22 cellular contexts compared by ENCODE assay signal in the genomic region with DNA sequence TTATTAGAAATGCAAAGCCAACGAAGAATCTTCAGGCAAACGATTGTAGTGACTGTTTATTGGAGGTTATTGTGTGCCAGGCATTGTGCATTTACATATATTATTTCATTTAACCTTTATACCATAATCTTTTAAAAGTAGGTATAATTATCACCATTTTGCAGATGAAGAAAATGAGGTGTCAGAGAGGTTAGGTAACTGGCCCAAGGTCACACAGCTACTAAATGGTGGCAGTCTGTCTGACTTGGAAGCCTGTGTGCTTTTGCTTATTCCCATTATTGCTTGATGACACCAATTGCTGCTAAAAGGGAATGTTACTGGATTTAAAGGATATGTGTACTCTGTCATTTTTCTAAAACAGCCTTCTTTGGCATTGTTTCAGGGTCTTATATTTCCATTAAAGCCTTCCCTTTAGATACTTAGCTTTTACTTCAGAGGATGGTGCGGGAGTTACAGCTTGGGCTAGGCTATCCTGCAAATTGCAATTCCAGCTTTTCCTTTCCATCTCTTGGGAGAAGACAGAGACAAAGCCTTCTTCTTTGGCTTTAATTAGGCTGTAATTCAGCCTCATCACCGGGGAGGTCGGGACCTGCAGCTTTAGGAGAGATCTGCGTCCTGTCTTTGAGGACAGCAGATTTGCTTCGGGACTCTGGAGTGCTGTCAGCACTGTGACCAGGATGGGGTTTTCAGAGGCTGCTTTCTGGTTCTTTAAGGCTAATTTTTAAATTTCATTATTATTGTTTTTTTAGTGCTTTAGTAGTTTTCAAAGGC. TPM values are rescaled to one million over a fixed set of nuclear protein-coding genes. Genes with fewer than 3 reads are reported as not detected.
DNase-seq lines count a peak whose midpoint lies in the region; ATAC-seq, FAIRE-seq and TF ChIP-seq lines count a peak whose summit lies in the region.
"Had no signal": no experiment of that assay in that cellular context is flagged by ENCODE, and none has a peak within 500 bp of the region (broad histone marks: within the 10 kb centered on the region; RNA-seq: fewer than 3 reads in every experiment).

No MANE protein-coding gene starts in this region.

- no peak overlapping the region for H2BK120ac ChIP-seq in H1 (replicated peaks; ENCODE audit: low read depth, low read length)

- H3K4me1 Mint-ChIP-seq in neural progenitor cell = peaks cover 3% of the 10 kb centered on the region
- H3K4me1 Mint-ChIP-seq in activated CD8-positive, alpha-beta memory T cell treated with anti-CD3 and anti-CD28 coated beads, Interleukin-2, amount 10 ng/mL, durations not matched to agents 7 days and 5 days = no peaks in the 10 kb centered on the region
- H3K4me1 Mint-ChIP-seq: T-cell had no signal

- H3K4me2 ChIP-seq in PC-3 (ENCODE audit: low read length) (no peak overlapping the region), H1 (ENCODE audit: insufficient read depth in 1 of 2, low read depth in 2 of 2, low read length in 2 of 2) (no peak overlapping the region), neural progenitor cell (no peak overlapping the region)

- no peak overlapping the region for H3K56ac ChIP-seq in H1 (replicated peaks; ENCODE audit: insufficient read length, low read depth, low read length)

- CTCF ChIA-PET in PC-3 (lab: Charles Lee) (no interaction called here), H1 (lab: Charles Lee; ENCODE audit: partially characterized antibody) (interaction anchor here (0.8 to 1.2 kb wide), 2 partner anchors 12 to 32 kb away, joined by 3 read pairs; no protein-coding TSS in a partner anchor)
- CTCF ChIA-PET in activated CD8-positive, alpha-beta memory T cell treated with anti-CD3 and anti-CD28 coated beads, Interleukin-2, amount 10 ng/mL, durations not matched to agents 7 days and 5 days (lab: Charles Lee) = no interaction called here

- H3F3A ChIP-seq in PC-3 (ENCODE audit: low read length, unreplicated experiment) (peaks cover 4% of the 10 kb centered on the region), neural progenitor cell (ENCODE audit: low read depth) (peaks cover 8% of the 10 kb centered on the region)

- no peaks in the 10 kb centered on the region for H3K79me2 ChIP-seq in PC-3 (ENCODE audit: low read length)
- no peaks in the 10 kb centered on the region for H3K79me2 ChIP-seq in H1 (ENCODE audit: control insufficient read depth in 1 of 2, insufficient read depth in 2 of 2, low read length in 2 of 2)
- no peaks in the 10 kb centered on the region for H3K79me2 ChIP-seq in neural progenitor cell (ENCODE audit: low read depth)

- H4K91ac ChIP-seq in H1 (replicated peaks; ENCODE audit: insufficient read length, low read length) = no peak overlapping the region

- no peak for DNase-seq in PC-3
- no peak for DNase-seq in H1 (ENCODE audit: low read depth in 1 of 2, low spot score in 2 of 2)
- DNase-seq in neural progenitor cell (ENCODE audit: low spot score) = peak; percentile 56
- DNase-seq in thyroid gland = no peak
- DNase-seq in HT-29 (ENCODE audit: low spot score) = no peak
- DNase-seq in activated CD8-positive, alpha-beta memory T cell treated with anti-CD3 and anti-CD28 coated beads, Interleukin-2, amount 10 ng/mL, durations not matched to agents 7 days and 5 days = no peak
- no peak for DNase-seq in SHP77 treated with DMSO at 0.1 percent for 48 hours (lab: John Stamatoyannopoulos, UW)
- DNase-seq: activated CD4-positive, alpha-beta T cell treated with anti-CD3 and anti-CD28 coated beads for 1 hour; activated naive CD4-positive, alpha-beta T cell treated with anti-CD3 and anti-CD28 coated beads, Interleukin-2, amount 50 U/mL, for 16 hours; AML-193; CD8-positive, alpha-beta memory T cell; dorsolateral prefrontal cortex; H9; KG1; left lung; NCI-H1436 treated with DMSO at 0.1 percent for 48 hours; NCI-H524; T-cell had no signal

- H3K79me1 ChIP-seq in H1 (ENCODE audit: low read depth, low read length) = no peaks in the 10 kb centered on the region

- TF ChIP-seq EP300 in H1 (IDR thresholded peaks at IDR 0.05; ENCODE audit: borderline replicate concordance in 1 of 2, low read depth in 2 of 2, low read length in 2 of 2) = no peak

- H3K27me3 Mint-ChIP-seq in neural progenitor cell (ENCODE audit: insufficient read depth, low read depth) = peaks cover 5% of the 10 kb centered on the region
- H3K27me3 Mint-ChIP-seq in activated CD8-positive, alpha-beta memory T cell treated with anti-CD3 and anti-CD28 coated beads, Interleukin-2, amount 10 ng/mL, durations not matched to agents 7 days and 5 days = peaks cover 18% of the 10 kb centered on the region

- H3K4me1 ChIP-seq in PC-3 (ENCODE audit: insufficient read depth, low read length) (peaks cover 36% of the 10 kb centered on the region), H1 (replicated peaks in 1 of 4; ENCODE audit: control insufficient read depth in 3 of 4, insufficient read depth in 4 of 4, low read length in 3 of 4) (no peaks in the 10 kb centered on the region), neural progenitor cell (no peaks in the 10 kb centered on the region), thyroid gland (peaks cover 28 to 34% of the 10 kb centered on the region in 2 donors)

- H3K9me3 ChIP-seq in PC-3 (ENCODE audit: low read length) (no peaks in the 10 kb centered on the region), H1 (ENCODE audit: insufficient read depth in 2 of 2, low read depth in 1 of 2, low read length in 1 of 2) (peaks cover 0 to 2% of the 10 kb centered on the region in 2 experiments; a peak in 1 of 4 replicates), neural progenitor cell (ENCODE audit: low read depth) (no peaks in the 10 kb centered on the region), thyroid gland (no peaks in the 10 kb centered on the region)
- H3K9me3 ChIP-seq: heart left ventricle, left lung, neutrophil had no signal

- no peak for TF ChIP-seq CTCF in PC-3 (conservative IDR thresholded peaks at IDR 0.05; ENCODE audit: low read depth, low read length)
- TF ChIP-seq CTCF in H1 (IDR thresholded peaks at IDR 0.05; ENCODE audit: control extremely low read depth in 1 of 3, insufficient read depth in 1 of 3, low read depth in 1 of 3, low read length in 3 of 3) = no peak
- no peak for TF ChIP-seq CTCF in neural progenitor cell (IDR thresholded peaks at IDR 0.05)
- no peak for TF ChIP-seq CTCF in thyroid gland (IDR thresholded peaks at IDR 0.05)

- no peak overlapping the region for H4K8ac ChIP-seq in H1 (ENCODE audit: extremely low read depth, insufficient read depth, low read length)

- intact Hi-C loops in PC-3 (cut with micrococcal nuclease) (no loop called here), thyroid gland (cut with DNase I) (no loop called here)

- H3K9ac ChIP-seq in PC-3 (ENCODE audit: low read length) (no peak overlapping the region), H1 (replicated peaks in 1 of 4; ENCODE audit: extremely low read depth in 1 of 4, low read depth in 3 of 4, low read length in 3 of 4) (no peak overlapping the region), neural progenitor cell (no peak overlapping the region)

- H3K27ac ChIP-seq in PC-3 (ENCODE audit: low read length) (peak overlapping the region; percentile 99), H1 (ENCODE audit: low read depth, low read length) (no peak overlapping the region), neural progenitor cell (no peak overlapping the region), thyroid gland (peak overlapping the region; percentile 1 to 89 (median 25))
- H3K27ac ChIP-seq: cardiac muscle cell, dorsolateral prefrontal cortex, left lung, neutrophil had no signal

- no peak overlapping the region for H2AK5ac ChIP-seq in H1 (ENCODE audit: low read depth, low read length)

- no peak overlapping the region for H3K4ac ChIP-seq in H1 (replicated peaks; ENCODE audit: insufficient read length, low read depth, low read length)

- POLR2A ChIA-PET in PC-3 (lab: Charles Lee; ENCODE audit: unreplicated experiment) = interaction anchor here (0.6 to 0.8 kb wide), 2 partner anchors 35 to 91 kb away, joined by 3 to 5 read pairs; no protein-coding TSS in a partner anchor
- POLR2A ChIA-PET in H1 (lab: Charles Lee; ENCODE audit: partially characterized antibody) = interaction anchor here (0.6 kb wide), 1 partner anchor 11 kb away, joined by 5 read pairs; no protein-coding TSS in a partner anchor

- no peaks in the 10 kb centered on the region for H3K9me2 ChIP-seq in PC-3 (replicated peaks; ENCODE audit: low read length)

- no peak for ATAC-seq in PC-3
- ATAC-seq in activated CD8-positive, alpha-beta memory T cell treated with anti-CD3 and anti-CD28 coated beads, Interleukin-2, amount 10 ng/mL, durations not matched to agents 7 days and 5 days = no peak
- ATAC-seq: left lung, T-cell had no signal

- no peak overlapping the region for H2BK12ac ChIP-seq in H1 (ENCODE audit: low read depth, low read length)

- no peak overlapping the region for H2BK5ac ChIP-seq in H1 (ENCODE audit: low read depth, low read length)

- H3K23ac ChIP-seq in H1 (ENCODE audit: insufficient read length) = no peak overlapping the region

- H3K27ac Mint-ChIP-seq in neural progenitor cell = no peak overlapping the region
- no peak overlapping the region for H3K27ac Mint-ChIP-seq in activated CD8-positive, alpha-beta memory T cell treated with anti-CD3 and anti-CD28 coated beads, Interleukin-2, amount 10 ng/mL, durations not matched to agents 7 days and 5 days
- H3K27ac Mint-ChIP-seq: CD8-positive, alpha-beta memory T cell; H9; T-cell had no signal

- no peaks in the 10 kb centered on the region for H3K36me3 Mint-ChIP-seq in neural progenitor cell
- H3K36me3 Mint-ChIP-seq in activated CD8-positive, alpha-beta memory T cell treated with anti-CD3 and anti-CD28 coated beads, Interleukin-2, amount 10 ng/mL, durations not matched to agents 7 days and 5 days = no peaks in the 10 kb centered on the region
- H3K36me3 Mint-ChIP-seq: CD8-positive, alpha-beta memory T cell; T-cell had no signal

- no TSS peak for BruUV-seq in PC-3 (replicated peaks; lab: Mats Ljungman, UMichigan)

- no peak overlapping the region for H3K18ac ChIP-seq in H1 (ENCODE audit: extremely low read depth, low read length)

- no peak overlapping the region for H3K4me3 Mint-ChIP-seq in neural progenitor cell
- no peak overlapping the region for H3K4me3 Mint-ChIP-seq in activated CD8-positive, alpha-beta memory T cell treated with anti-CD3 and anti-CD28 coated beads, Interleukin-2, amount 10 ng/mL, durations not matched to agents 7 days and 5 days
- H3K4me3 Mint-ChIP-seq: CD8-positive, alpha-beta memory T cell; H9; T-cell had no signal

- H3K4me3 ChIP-seq in PC-3 (ENCODE audit: low read length) (no peak overlapping the region), H1 (ENCODE audit: extremely low read depth in 1 of 4, insufficient read depth in 2 of 4, low read depth in 3 of 4, low read length in 4 of 4) (no peak overlapping the region), neural progenitor cell (no peak overlapping the region), thyroid gland (replicated peaks in 1 of 3) (no peak overlapping the region)
- H3K4me3 ChIP-seq: cardiac muscle cell, dorsolateral prefrontal cortex, heart left ventricle, left lung had no signal

- H2BK20ac ChIP-seq in H1 (ENCODE audit: low read length) = no peak overlapping the region

- TF ChIP-seq POLR2A in H1 (IDR thresholded peaks at IDR 0.05; ENCODE audit: control extremely low read depth in 1 of 2, low read depth in 2 of 2, low read length in 2 of 2) (no peak), thyroid gland (IDR thresholded peaks at IDR 0.05) (no peak)

- no peak overlapping the region for H4K5ac ChIP-seq in H1 (ENCODE audit: insufficient read length, low read depth, low read length)

- H3K23me2 ChIP-seq in H1 (ENCODE audit: low read depth, low read length) = no peaks in the 10 kb centered on the region

- no peak overlapping the region for H3K14ac ChIP-seq in H1 (ENCODE audit: insufficient read length)

- H3K27me3 ChIP-seq in PC-3 (ENCODE audit: low read length) (no peaks in the 10 kb centered on the region), H1 (replicated peaks in 1 of 4; ENCODE audit: control insufficient read depth in 3 of 4, extremely low read depth in 1 of 4, insufficient read depth in 3 of 4, low read length in 3 of 4) (no peaks in the 10 kb centered on the region), neural progenitor cell (no peaks in the 10 kb centered on the region), thyroid gland (no peaks in the 10 kb centered on the region)
- H3K27me3 ChIP-seq: cardiac muscle cell, dorsolateral prefrontal cortex, heart left ventricle, left lung had no signal

- H2AFZ ChIP-seq in PC-3 (ENCODE audit: low read length) = no peak overlapping the region
- H2AFZ ChIP-seq in H1 (ENCODE audit: low read length) = peak overlapping the region; percentile 35; the same call in 1 of the 2 replicates
- H2AFZ ChIP-seq in neural progenitor cell (replicated peaks) = no peak overlapping the region

- peaks cover 3% of the 10 kb centered on the region for H3K9me3 Mint-ChIP-seq in neural progenitor cell
- H3K9me3 Mint-ChIP-seq in activated CD8-positive, alpha-beta memory T cell treated with anti-CD3 and anti-CD28 coated beads, Interleukin-2, amount 10 ng/mL, durations not matched to agents 7 days and 5 days (ENCODE audit: low read depth) = no peaks in the 10 kb centered on the region
- H3K9me3 Mint-ChIP-seq: T-cell had no signal

- H4K20me1 ChIP-seq in PC-3 (ENCODE audit: low read length) (no peaks in the 10 kb centered on the region), H1 (replicated peaks in 1 of 2; ENCODE audit: control insufficient read depth in 1 of 2, insufficient read depth in 2 of 2, low read length in 2 of 2) (no peaks in the 10 kb centered on the region), neural progenitor cell (ENCODE audit: low read depth) (no peaks in the 10 kb centered on the region)

- FAIRE-seq in H1 (lab: Jason Lieb, UNC) = no peak
- FAIRE-seq: endothelial cell of umbilical vein had no signal

- no peak for TF ChIP-seq RAD21 in H1 (IDR thresholded peaks at IDR 0.05 in 1 of 2, conservative IDR thresholded peaks at IDR 0.05 in 1 of 2; ENCODE audit: low read depth in 2 of 2, low read length in 2 of 2)

- WGBS in H1 (ENCODE audit: extremely low coverage in 1 of 2, insufficient coverage in 1 of 2, insufficient read length in 1 of 2, insufficient replicate concordance in 2 of 2, low coverage in 1 of 2, low lambda C conversion rate in 2 of 2, missing lambda C conversion rate in 1 of 2), 2 experiments = 90% methylated on average over 7 of the region's 7 CpGs; no CpG with 5 or more reads in 1 of the 2 experiments
- 67 to 75% methylated on average over 7 of the region's 7 CpGs for WGBS in thyroid gland, 2 donors

- H3K36me3 ChIP-seq in PC-3 (ENCODE audit: low read depth, low read length) (no peaks in the 10 kb centered on the region), H1 (ENCODE audit: control insufficient read depth in 2 of 4, insufficient read depth in 4 of 4, low read length in 3 of 4) (no peaks in the 10 kb centered on the region), neural progenitor cell (no peaks in the 10 kb centered on the region), thyroid gland (no peaks in the 10 kb centered on the region)
- H3K36me3 ChIP-seq: cardiac muscle cell, heart left ventricle, left lung, neutrophil had no signal

- H2BK15ac ChIP-seq in H1 (ENCODE audit: low read length) = no peak overlapping the region

RNA-seq across cellular contexts. Expression of a gene that starts 37.4 kb away (rescaled TPM):
- total RNA-seq in PC-3 (2014; rRNA removed) (218 and 227 TPM in 2 replicates), neural progenitor cell (ENCODE audit: low replicate concordance) (35.3 and 44.8 TPM in 2 replicates), thyroid gland (100 to 1,000 TPM in 2 of 4 donors, 10 to 100 TPM in 2; 59.9 to 133 (median 85.0) TPM)
- total RNA-seq in H1 (2021; fragmentation: NEBNext Ultra II Directional; extraction: Animal tissue kit (Norgen Biotek cat#: 25700)) = 46.1 TPM in 2 replicates
- 18.2 and 23.4 TPM in 2 replicates for polyA plus RNA-seq in H1 (2011; rRNA removed)
- polyA plus RNA-seq in H1 (2011; cell fraction: cytosol; rRNA removed) = 20.6 TPM
- polyA plus RNA-seq in H1 (2011; cell fraction: nucleus; rRNA removed) = 12.9 TPM
- polyA plus RNA-seq in H1 (2012, experiment 1 of 2) = 18.2 to 29.2 TPM (median 23.7 TPM) in 4 replicates
- polyA plus RNA-seq in H1 (2012, experiment 2 of 2) = 6.5 TPM
- polyA plus RNA-seq in H1 (2013, experiment 1 of 2) = 43.2 TPM
- 43.3 TPM for polyA plus RNA-seq in H1 (2013, experiment 2 of 2)
- 17.3 and 18.7 TPM in 2 replicates for polyA minus RNA-seq in H1 (2011; rRNA and poly(A)+ RNA removed)
- polyA minus RNA-seq in H1 (2011; cell fraction: cytosol; rRNA and poly(A)+ RNA removed) = 9.9 TPM
- 16.3 TPM for polyA minus RNA-seq in H1 (2011; cell fraction: nucleus; rRNA and poly(A)+ RNA removed)
- total RNA-seq in HT-29 (2014; rRNA removed; shearing (Covaris generic)) = 76.1 and 76.5 TPM in 2 replicates
- total RNA-seq in activated CD8-positive, alpha-beta memory T cell treated with anti-CD3 and anti-CD28 coated beads, Interleukin-2, amount 10 ng/mL, durations not matched to agents 7 days and 5 days = 1 to 10 TPM in 1 of 2 experiments, under 1 TPM in 1; 0.53 to 1.5 TPM

Comparison
In these comparisons a context has a peak if more than half of its experiments do, and no peak if none do; other contexts are left out.
1. H3K27ac ChIP-seq: peak in PC-3 (single experiment) and thyroid gland (3 of 3); none in H1 (single experiment) and neural progenitor cell (single experiment).
2. RNA of a gene that starts 37.4 kb away (total RNA-seq): 218 to 227 TPM in PC-3, 59.9 to 133 TPM in thyroid gland, 76.1 to 76.5 TPM in HT-29, 46.1 TPM in H1 and 35.3 to 44.8 TPM in neural progenitor cell; 0.53 to 1.5 TPM in activated CD8-positive, alpha-beta memory T cell treated with anti-CD3 and anti-CD28 coated beads, Interleukin-2, amount 10 ng/mL, durations not matched to agents 7 days and 5 days; every median in the first group is over 10 times any median in the second.